In the genomic region with DNA sequence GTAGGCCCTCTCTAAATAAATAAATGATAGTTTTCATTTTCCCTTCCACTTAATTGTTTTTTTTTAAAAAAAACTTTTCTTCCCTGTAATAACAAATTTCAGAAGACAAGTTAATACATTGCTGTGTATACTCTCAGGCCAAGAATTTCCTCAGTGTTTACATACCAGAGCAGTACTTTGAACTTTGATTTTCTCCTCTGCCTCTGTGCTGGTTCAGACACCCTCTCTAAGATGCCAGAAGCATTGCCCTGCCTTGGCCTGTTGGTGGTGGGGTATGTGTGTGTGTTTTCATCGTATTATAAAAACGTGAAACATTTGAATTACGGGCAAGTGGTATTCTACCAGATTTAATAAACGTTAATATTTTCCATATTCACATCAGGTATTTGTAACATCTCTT, we compare ENCODE assay signal across 8 cellular contexts.
DNase-seq lines count a peak whose midpoint lies in the region; ATAC-seq and TF ChIP-seq lines count a peak whose summit lies in the region.

No MANE protein-coding gene starts in this region.

- DNase-seq in activated T-cell treated with anti-CD3 and anti-CD28 coated beads, Interleukin-2, amount 50 U/mL, for 4 hours = no peak
- no peak for DNase-seq in activated T-cell treated with anti-CD3 and anti-CD28 coated beads for 4 hours
- DNase-seq in adipocyte (ENCODE audit: low read depth) = peak; percentile 85
- no peak for DNase-seq in right lobe of liver
- peak; percentile 40 to 51 for DNase-seq in thyroid gland
- no peak for DNase-seq in activated CD8-positive, alpha-beta memory T cell treated with anti-CD3 and anti-CD28 coated beads, Interleukin-2, amount 50 U/mL, for 4 hours
- DNase-seq in ecto neural progenitor cell (ENCODE audit: low spot score) = no peak
- no peak for DNase-seq in RKO (ENCODE audit: low spot score)

- H3K27me3 ChIP-seq in adipocyte (replicated peaks; ENCODE audit: control insufficient read depth, insufficient read depth, low read length) = no peaks in the 10 kb centered on the region
- H3K27me3 ChIP-seq in right lobe of liver = no peaks in the 10 kb centered on the region
- H3K27me3 ChIP-seq in thyroid gland = no peaks in the 10 kb centered on the region

- H3K4me3 Mint-ChIP-seq in activated T-cell treated with anti-CD3 and anti-CD28 coated beads, Interleukin-2, amount 50 U/mL, for 4 hours = peak overlapping the region; percentile 2

- no peak overlapping the region for H3K4me3 ChIP-seq in adipocyte (ENCODE audit: low read length)
- H3K4me3 ChIP-seq in right lobe of liver = no peak overlapping the region
- no peak overlapping the region for H3K4me3 ChIP-seq in thyroid gland (replicated peaks in 1 of 3)

- TF ChIP-seq CTCF in right lobe of liver (IDR thresholded peaks at IDR 0.05) (peak in 2 of 4 donors; percentile 16 to 26), thyroid gland (IDR thresholded peaks at IDR 0.05) (peak in 4 of 6 experiments; percentile 30 to 47 (median 32))

- peak overlapping the region; percentile 67 for H3K9ac ChIP-seq in adipocyte (ENCODE audit: low read length)

- H3K9me3 Mint-ChIP-seq in activated T-cell treated with anti-CD3 and anti-CD28 coated beads, Interleukin-2, amount 50 U/mL, for 4 hours = no peaks in the 10 kb centered on the region

- H3K36me3 ChIP-seq in adipocyte (ENCODE audit: control insufficient read depth, insufficient read depth, low read length, severe bottlenecking) (no peaks in the 10 kb centered on the region), right lobe of liver (no peaks in the 10 kb centered on the region), thyroid gland (no peaks in the 10 kb centered on the region)

- TF ChIP-seq POLR2A in right lobe of liver (IDR thresholded peaks at IDR 0.05) = no peak
- TF ChIP-seq POLR2A in thyroid gland (IDR thresholded peaks at IDR 0.05) = no peak

- H3K4me1 Mint-ChIP-seq in activated T-cell treated with anti-CD3 and anti-CD28 coated beads, Interleukin-2, amount 50 U/mL, for 4 hours (ENCODE audit: low read depth) = peaks cover 88% of the 10 kb centered on the region

- WGBS in right lobe of liver (ENCODE audit: insufficient coverage, low coverage, low lambda C conversion rate, missing lambda C conversion rate) = 16% methylated on average over 4 of the region's 4 CpGs
- whole genome bisulfite sequencing in thyroid gland, 2 donors = 31 to 42% methylated on average over 4 of the region's 4 CpGs

- intact Hi-C loops in right lobe of liver (cut with DNase I) = no loop called here
- intact Hi-C loops in thyroid gland (cut with DNase I) = no loop called here

- H3K36me3 Mint-ChIP-seq in activated T-cell treated with anti-CD3 and anti-CD28 coated beads, Interleukin-2, amount 50 U/mL, for 4 hours (ENCODE audit: insufficient read depth) = peaks cover 2% of the 10 kb centered on the region

- H3K27ac ChIP-seq in right lobe of liver (peak overlapping the region; percentile 70 to 85 (median 77)), thyroid gland (peak overlapping the region; percentile 84 to 88 (median 87))

- H3K4me1 ChIP-seq in adipocyte (ENCODE audit: control insufficient read depth, insufficient read depth, low read length) (peaks cover 84% of the 10 kb centered on the region), right lobe of liver (peaks cover 0 to 66% (median 33%) of the 10 kb centered on the region in 4 donors), thyroid gland (peaks cover 99% of the 10 kb centered on the region in 2 donors)

- no peak for ATAC-seq in activated T-cell treated with anti-CD3 and anti-CD28 coated beads, Interleukin-2, amount 50 U/mL, for 4 hours
- peak; percentile 75 to 88 (median 82) for ATAC-seq in right lobe of liver

- H3K27me3 Mint-ChIP-seq in activated T-cell treated with anti-CD3 and anti-CD28 coated beads, Interleukin-2, amount 50 U/mL, for 4 hours (ENCODE audit: low read depth) = no peaks in the 10 kb centered on the region

- H3K9me3 ChIP-seq in adipocyte (ENCODE audit: control insufficient read depth, low read length) (no peaks in the 10 kb centered on the region), right lobe of liver (no peaks in the 10 kb centered on the region), thyroid gland (no peaks in the 10 kb centered on the region)

Comparison
In these comparisons a context has a peak if more than half of its experiments do, and no peak if none do; other contexts are left out.
1. ATAC-seq: peak in right lobe of liver (4 of 4); none in activated T-cell treated with anti-CD3 and anti-CD28 coated beads, Interleukin-2, amount 50 U/mL, for 4 hours (0 of 2).
2. DNase-seq: peak in adipocyte (single experiment) and thyroid gland (2 of 2); none in activated T-cell treated with anti-CD3 and anti-CD28 coated beads, Interleukin-2, amount 50 U/mL, for 4 hours (single experiment), activated T-cell treated with anti-CD3 and anti-CD28 coated beads for 4 hours (single experiment), right lobe of liver (0 of 3), activated CD8-positive, alpha-beta memory T cell treated with anti-CD3 and anti-CD28 coated beads, Interleukin-2, amount 50 U/mL, for 4 hours (single experiment), ecto neural progenitor cell (single experiment) and RKO (single experiment).